Comparison of ENCODE assay signal across 24 cellular contexts in genomic region chr2:37842732-37843353, GRCh38.
"Had no signal": no experiment of that assay in that cellular context is flagged by ENCODE, and none has a peak within 500 bp of the region (broad histone marks: within the 10 kb centered on the region; RNA-seq: fewer than 3 reads in every experiment).

No MANE protein-coding gene starts in this region.

- H3K27me3 ChIP-seq: brain microvascular endothelial cell, right lobe of liver, thyroid gland, upper lobe of left lung had no signal

- H3K27ac ChIP-seq: brain microvascular endothelial cell, foreskin keratinocyte, heart right ventricle, right lobe of liver, thyroid gland, upper lobe of left lung had no signal

- H3K9me3 ChIP-seq: heart right ventricle, right lobe of liver, thyroid gland, upper lobe of left lung had no signal

- DNase-seq: activated CD4-positive, alpha-beta memory T cell treated with anti-CD3 and anti-CD28 coated beads for 36 hours; activated CD4-positive, alpha-beta T cell treated with anti-CD3 and anti-CD28 coated beads, Interleukin-2, amount 10 ng/mL, durations not matched to agents 24 days and 14 days; activated CD4-positive, CD25-positive, alpha-beta regulatory T cell treated with anti-CD3 and anti-CD28 coated beads, Interleukin-2, amount 50 U/mL, for 72 hours; activated CD8-positive, alpha-beta memory T cell treated with anti-CD3 and anti-CD28 coated beads, Interleukin-2, amount 50 U/mL, for 4 hours; activated effector memory CD4-positive, alpha-beta T cell treated with anti-CD3 and anti-CD28 coated beads, Interleukin-2, amount 50 U/mL, for 16 hours; activated naive CD4-positive, alpha-beta T cell treated with anti-CD3 and anti-CD28 coated beads for 36 hours; activated naive CD8-positive, alpha-beta T cell treated with anti-CD3 and anti-CD28 coated beads for 36 hours; activated T-cell treated with anti-CD3 and anti-CD28 coated beads, Interleukin-2, amount 50 U/mL, for 1 hour; brain microvascular endothelial cell; endodermal cell; heart right ventricle; mesendoderm; natural killer cell; posterior cingulate gyrus; right lobe of liver; stimulated activated CD4-positive, alpha-beta T cell treated with anti-CD3 and anti-CD28 coated beads, Interleukin-12 subunit alpha, Interleukin-12 subunit beta, amount 100 ng/mL, for 4 hours; stimulated activated CD4-positive, alpha-beta T cell treated with anti-CD3 and anti-CD28 coated beads, Interleukin-4, amount 100 ng/mL, for 1 hour; stimulated activated naive CD8-positive, alpha-beta T cell treated with anti-CD3 and anti-CD28 coated beads, Interleukin-15, amount 100 ng/mL, for 72 hours; substantia nigra; T-helper 17 cell; thyroid gland; upper lobe of left lung had no signal

- H3K36me3 ChIP-seq: brain microvascular endothelial cell, heart right ventricle, right lobe of liver, thyroid gland, upper lobe of left lung had no signal

- H3K4me1 ChIP-seq: foreskin keratinocyte, right lobe of liver, thyroid gland, upper lobe of left lung had no signal

- H3K4me3 ChIP-seq: heart right ventricle, right lobe of liver, thyroid gland, upper lobe of left lung had no signal

- ATAC-seq: esophagus mucosa; foreskin keratinocyte; heart right ventricle; natural killer cell; right lobe of liver; stimulated activated naive CD8-positive, alpha-beta T cell treated with anti-CD3 and anti-CD28 coated beads, Interleukin-15, amount 100 ng/mL, for 72 hours; T-helper 17 cell had no signal
